In the genomic region with DNA sequence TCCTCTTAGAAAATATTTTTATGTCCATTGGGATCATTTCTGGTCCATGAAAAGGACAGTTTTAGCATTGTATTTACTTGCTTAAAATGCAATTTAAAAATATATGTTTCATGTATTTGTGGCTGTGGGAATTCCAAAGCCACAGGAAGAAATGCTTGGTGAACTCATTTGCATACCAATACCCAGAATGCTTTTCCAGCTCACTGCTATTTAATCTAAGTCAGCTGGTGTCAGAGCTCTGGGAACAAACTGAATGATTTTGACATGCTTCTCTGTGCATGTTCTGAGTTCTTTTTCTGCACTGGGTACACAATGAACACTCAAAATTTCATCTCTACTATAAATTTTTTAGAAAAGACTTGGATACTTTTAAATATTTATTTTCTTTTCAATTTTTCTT, we compare ENCODE assay signal across 17 cellular contexts.
"Had no signal": no experiment of that assay in that cellular context is flagged by ENCODE, and none has a peak within 500 bp of the region (broad histone marks: within the 10 kb centered on the region; RNA-seq: fewer than 3 reads in every experiment).

No MANE protein-coding gene starts in this region.

- DNase-seq: activated CD4-positive, alpha-beta T cell treated with anti-CD3 and anti-CD28 coated beads, Interleukin-2, amount 50 U/mL, for 4 hours; activated CD4-positive, CD25-positive, alpha-beta regulatory T cell treated with anti-CD3 and anti-CD28 coated beads, Interleukin-2, amount 50 U/mL, for 72 hours; activated naive CD4-positive, alpha-beta T cell; activated naive CD8-positive, alpha-beta T cell treated with anti-CD3 and anti-CD28 coated beads, Interleukin-2, amount 10 ng/mL, durations not matched to agents 7 days and 5 days; activated T-cell treated with anti-CD3 and anti-CD28 coated beads for 4 hours; anterior cingulate cortex; dermis blood vessel endothelial cell; effector memory CD8-positive, alpha-beta T cell; head of caudate nucleus; naive thymus-derived CD4-positive, alpha-beta T cell; nucleus accumbens; posterior cingulate gyrus had no signal

- H3K27me3 Mint-ChIP-seq: activated naive CD8-positive, alpha-beta T cell treated with anti-CD3 and anti-CD28 coated beads, Interleukin-2, amount 10 ng/mL, durations not matched to agents 7 days and 5 days; effector memory CD8-positive, alpha-beta T cell; naive thymus-derived CD4-positive, alpha-beta T cell had no signal

- H3K9me3 ChIP-seq: thoracic aorta had no signal

- H3K4me3 ChIP-seq: thoracic aorta had no signal

- ATAC-seq: effector memory CD8-positive, alpha-beta T cell; left lobe of liver; naive thymus-derived CD4-positive, alpha-beta T cell; stimulated activated effector memory CD8-positive, alpha-beta T cell treated with anti-CD3 and anti-CD28 coated beads, Interleukin-12 subunit alpha, Interleukin-12 subunit beta, amount 100 ng/mL, for 72 hours had no signal

- H3K27ac Mint-ChIP-seq: activated naive CD8-positive, alpha-beta T cell treated with anti-CD3 and anti-CD28 coated beads, Interleukin-2, amount 10 ng/mL, durations not matched to agents 7 days and 5 days; effector memory CD8-positive, alpha-beta T cell; naive thymus-derived CD4-positive, alpha-beta T cell; stimulated activated effector memory CD8-positive, alpha-beta T cell treated with anti-CD3 and anti-CD28 coated beads, Interleukin-12 subunit alpha, Interleukin-12 subunit beta, amount 100 ng/mL, for 72 hours had no signal

- H3K4me3 Mint-ChIP-seq: activated naive CD8-positive, alpha-beta T cell treated with anti-CD3 and anti-CD28 coated beads, Interleukin-2, amount 10 ng/mL, durations not matched to agents 7 days and 5 days; effector memory CD8-positive, alpha-beta T cell; naive thymus-derived CD4-positive, alpha-beta T cell; stimulated activated effector memory CD8-positive, alpha-beta T cell treated with anti-CD3 and anti-CD28 coated beads, Interleukin-12 subunit alpha, Interleukin-12 subunit beta, amount 100 ng/mL, for 72 hours had no signal

- H3K27ac ChIP-seq: thoracic aorta had no signal

- H3K36me3 Mint-ChIP-seq: activated naive CD8-positive, alpha-beta T cell treated with anti-CD3 and anti-CD28 coated beads, Interleukin-2, amount 10 ng/mL, durations not matched to agents 7 days and 5 days; naive thymus-derived CD4-positive, alpha-beta T cell; stimulated activated effector memory CD8-positive, alpha-beta T cell treated with anti-CD3 and anti-CD28 coated beads, Interleukin-12 subunit alpha, Interleukin-12 subunit beta, amount 100 ng/mL, for 72 hours had no signal

- H3K36me3 ChIP-seq: thoracic aorta had no signal

- H3K9me3 Mint-ChIP-seq: activated naive CD8-positive, alpha-beta T cell treated with anti-CD3 and anti-CD28 coated beads, Interleukin-2, amount 10 ng/mL, durations not matched to agents 7 days and 5 days had no signal

- H3K4me1 Mint-ChIP-seq: activated naive CD8-positive, alpha-beta T cell treated with anti-CD3 and anti-CD28 coated beads, Interleukin-2, amount 10 ng/mL, durations not matched to agents 7 days and 5 days; naive thymus-derived CD4-positive, alpha-beta T cell; stimulated activated effector memory CD8-positive, alpha-beta T cell treated with anti-CD3 and anti-CD28 coated beads, Interleukin-12 subunit alpha, Interleukin-12 subunit beta, amount 100 ng/mL, for 72 hours had no signal

- FAIRE-seq: frontal cortex, keratinocyte had no signal
